In genomic region chr7:100567751-100568175, GRCh38 we compare ENCODE assay signal across 15 cellular contexts. TPM values are rescaled to one million over a fixed set of nuclear protein-coding genes. Genes with fewer than 3 reads are reported as not detected.
DNase-seq lines count a peak whose midpoint lies in the region; ATAC-seq and TF ChIP-seq lines count a peak whose summit lies in the region.
"Had no signal": no experiment of that assay in that cellular context is flagged by ENCODE, and none has a peak within 500 bp of the region (broad histone marks: within the 10 kb centered on the region; RNA-seq: fewer than 3 reads in every experiment).

No MANE protein-coding gene starts in this region.

- no CpG with 5 or more reads among the region's 3 CpGs for WGBS in H9 (ENCODE audit: extremely low coverage, insufficient read length, low lambda C conversion rate)

- H2BK20ac ChIP-seq in H9 (ENCODE audit: low read depth, low read length, poor library complexity, severe bottlenecking) = no peak overlapping the region

- H3K4me3 Mint-ChIP-seq in H9 = peak overlapping the region in 1 of 2 experiments; percentile 7; a peak in 1 of 5 replicates
- no peak overlapping the region for H3K4me3 Mint-ChIP-seq in activated CD8-positive, alpha-beta T cell treated with anti-CD3 and anti-CD28 coated beads for 36 hours
- H3K4me3 Mint-ChIP-seq in neural progenitor cell = peak overlapping the region; percentile 67
- H3K4me3 Mint-ChIP-seq: brain had no signal

- no peak overlapping the region for H3K4ac ChIP-seq in H9 (ENCODE audit: low read depth, low read length)

- H4K20me1 ChIP-seq in H9 (ENCODE audit: control insufficient read depth, insufficient read depth, insufficient read length) (no peaks in the 10 kb centered on the region), neural progenitor cell (ENCODE audit: low read depth) (peaks cover 6% of the 10 kb centered on the region)

- no peak overlapping the region for H2AK5ac ChIP-seq in H9 (ENCODE audit: insufficient read length, low read length)

- H3K36me3 ChIP-seq in neural progenitor cell = no peaks in the 10 kb centered on the region

- H3K4me1 Mint-ChIP-seq in H9 (peaks cover 34 to 43% of the 10 kb centered on the region in 2 experiments), neural progenitor cell (peaks cover 44% of the 10 kb centered on the region)
- peaks cover 46% of the 10 kb centered on the region for H3K4me1 Mint-ChIP-seq in activated CD8-positive, alpha-beta T cell treated with anti-CD3 and anti-CD28 coated beads for 36 hours (ENCODE audit: low read depth)

- H2BK15ac ChIP-seq in H9 (ENCODE audit: low read depth, low read length) = no peak overlapping the region

- H3K36me3 Mint-ChIP-seq in H9 (ENCODE audit: insufficient read depth in 1 of 3, low read depth in 3 of 3) (peaks cover 2 to 4% (median 2%) of the 10 kb centered on the region in 3 experiments; a peak in 3 of 7 replicates), neural progenitor cell (peaks cover 2% of the 10 kb centered on the region)
- peaks cover 15% of the 10 kb centered on the region for H3K36me3 Mint-ChIP-seq in activated CD8-positive, alpha-beta T cell treated with anti-CD3 and anti-CD28 coated beads for 36 hours (ENCODE audit: low read depth)
- H3K36me3 Mint-ChIP-seq: brain had no signal

- no peak overlapping the region for H3T11ph ChIP-seq in H9 (ENCODE audit: low read length)

- H2BK5ac ChIP-seq in H9 (ENCODE audit: insufficient read length, low read length) = no peak overlapping the region

- ATAC-seq in activated CD8-positive, alpha-beta T cell treated with anti-CD3 and anti-CD28 coated beads for 36 hours = no peak
- no peak for ATAC-seq in GM19324 (IDR thresholded peaks at IDR 0.05; ENCODE audit: low FRiP score, unreplicated experiment)

- H3K4me3 ChIP-seq in neural progenitor cell = no peak overlapping the region

- H3K23me2 ChIP-seq in H9 (ENCODE audit: insufficient read length, low read depth, low read length, poor library complexity, severe bottlenecking) = peaks cover 9% of the 10 kb centered on the region

- H3K79me2 ChIP-seq in H9 (ENCODE audit: insufficient read depth, low read length) (no peaks in the 10 kb centered on the region), neural progenitor cell (ENCODE audit: low read depth) (no peaks in the 10 kb centered on the region)

- POLR2A ChIA-PET in activated CD8-positive, alpha-beta T cell treated with anti-CD3 and anti-CD28 coated beads for 36 hours (lab: Charles Lee) = interaction anchor here (1.3 to 3.6 kb wide), 3 partner anchors 8 to 45 kb away, joined by 3 to 22 read pairs (median 4); partner anchors contain the start of genes FBXO24, LRCH4 and MOSPD3

- H3K9me3 ChIP-seq in H9 (ENCODE audit: control insufficient read depth, low read depth, low read length) (no peaks in the 10 kb centered on the region), neural progenitor cell (ENCODE audit: low read depth) (no peaks in the 10 kb centered on the region)

- H3K9ac ChIP-seq in H9 (ENCODE audit: extremely low read depth, insufficient read length, low read length) (no peak overlapping the region), neural progenitor cell (no peak overlapping the region)

- no peak overlapping the region for H3K27ac ChIP-seq in H9 (ENCODE audit: insufficient read length, low read depth, low read length)
- no peak overlapping the region for H3K27ac ChIP-seq in neural progenitor cell

- H3F3A ChIP-seq in neural progenitor cell (ENCODE audit: low read depth) = peaks cover 19% of the 10 kb centered on the region

- DNase-seq in NCI-H146 (lab: John Stamatoyannopoulos, UW) (peak; percentile 29), NCI-H146 treated with DMSO at 0.1 percent for 48 hours (lab: John Stamatoyannopoulos, UW; ENCODE audit: unreplicated experiment) (no peak), H9 (peak; percentile 20), neural progenitor cell (ENCODE audit: low spot score) (no peak), GDM1 (lab: John Stamatoyannopoulos, UW) (no peak), T-helper 1 cell (no peak)
- no peak for DNase-seq in activated CD8-positive, alpha-beta T cell treated with anti-CD3 and anti-CD28 coated beads for 36 hours
- DNase-seq: activated T-cell treated with anti-CD3 and anti-CD28 coated beads, Interleukin-2, amount 50 U/mL, for 48 hours; NCI-H187 treated with DMSO at 0.1 percent for 48 hours had no signal

- H3K9me3 Mint-ChIP-seq in H9 (peaks cover 0 to 2% of the 10 kb centered on the region in 2 experiments; a peak in 1 of 5 replicates), neural progenitor cell (peaks cover 2% of the 10 kb centered on the region)
- H3K9me3 Mint-ChIP-seq in activated CD8-positive, alpha-beta T cell treated with anti-CD3 and anti-CD28 coated beads for 36 hours = no peaks in the 10 kb centered on the region
- H3K9me3 Mint-ChIP-seq: brain had no signal

- H4K5ac ChIP-seq in H9 (ENCODE audit: insufficient read length, low read depth, low read length) = no peak overlapping the region

- H4K91ac ChIP-seq in H9 (ENCODE audit: insufficient read length, low read depth, low read length) = no peak overlapping the region

- H3K27ac Mint-ChIP-seq in H9 (no peak overlapping the region), neural progenitor cell (no peak overlapping the region)
- H3K27ac Mint-ChIP-seq in activated CD8-positive, alpha-beta T cell treated with anti-CD3 and anti-CD28 coated beads for 36 hours = peak overlapping the region; percentile 69

- H2AFZ ChIP-seq in H9 (ENCODE audit: low read length) (no peak overlapping the region), neural progenitor cell (replicated peaks) (no peak overlapping the region)

- intact Hi-C loops in activated CD8-positive, alpha-beta T cell treated with anti-CD3 and anti-CD28 coated beads for 36 hours (cut with micrococcal nuclease) = no loop called here

- H3K27me3 ChIP-seq in H9 (ENCODE audit: insufficient read depth, low read length) (no peaks in the 10 kb centered on the region), neural progenitor cell (peaks cover 16% of the 10 kb centered on the region)

- H4K8ac ChIP-seq in H9 (replicated peaks; ENCODE audit: insufficient read length, low read depth, low read length) = no peak overlapping the region

- no peak overlapping the region for H3K23ac ChIP-seq in H9 (ENCODE audit: insufficient read length, low read depth, low read length)

- no peak overlapping the region for H3K14ac ChIP-seq in H9 (ENCODE audit: insufficient read depth, low read length)

- peaks cover 9% of the 10 kb centered on the region; the same call in 1 of the 2 replicates for H3K4me1 ChIP-seq in H9 (ENCODE audit: insufficient read depth, low read length)
- H3K4me1 ChIP-seq in neural progenitor cell = peaks cover 16% of the 10 kb centered on the region

- H3K27me3 Mint-ChIP-seq in H9 (ENCODE audit: low read depth) (peaks cover 5% of the 10 kb centered on the region), neural progenitor cell (ENCODE audit: insufficient read depth, low read depth) (peaks cover 7% of the 10 kb centered on the region)
- no peaks in the 10 kb centered on the region for H3K27me3 Mint-ChIP-seq in activated CD8-positive, alpha-beta T cell treated with anti-CD3 and anti-CD28 coated beads for 36 hours

- H2BK12ac ChIP-seq in H9 (ENCODE audit: insufficient read length, low read depth, low read length) = no peak overlapping the region

- no peak overlapping the region for H3K56ac ChIP-seq in H9 (ENCODE audit: insufficient read length, low read depth, low read length)

- no peak overlapping the region for H3K4me2 ChIP-seq in H9 (ENCODE audit: insufficient read depth, insufficient read length, low read length)
- no peak overlapping the region for H3K4me2 ChIP-seq in neural progenitor cell

- CTCF ChIA-PET in activated CD8-positive, alpha-beta T cell treated with anti-CD3 and anti-CD28 coated beads for 36 hours (lab: Charles Lee) = interaction anchor here (0.7 to 4.4 kb wide), 4 partner anchors 8 to 85 kb away, joined by 3 to 30 read pairs (median 7); no protein-coding TSS in a partner anchor

- no peaks in the 10 kb centered on the region for H3K79me1 ChIP-seq in H9 (ENCODE audit: insufficient read depth, low read depth, low read length, poor library complexity, severe bottlenecking)

- H3K18ac ChIP-seq in H9 (ENCODE audit: insufficient read length, low read depth, low read length) = no peak overlapping the region

- no peak overlapping the region for H2BK120ac ChIP-seq in H9 (ENCODE audit: low read depth, low read length, poor library complexity, severe bottlenecking)

- TF ChIP-seq CTCF in H9 (conservative IDR thresholded peaks at IDR 0.05) (no peak), neural progenitor cell (IDR thresholded peaks at IDR 0.05) (no peak)
- TF ChIP-seq CTCF in activated CD8-positive, alpha-beta T cell treated with anti-CD3 and anti-CD28 coated beads for 36 hours (IDR thresholded peaks at IDR 0.05) = no peak

RNA-seq across cellular contexts. Expression of gene SAP25, which starts 5.9 kb away (rescaled TPM):
- total RNA-seq in H9 (2021) (4.2 and 5.1 TPM in 2 replicates), neural progenitor cell (ENCODE audit: low replicate concordance) (1.5 TPM in 1 of 2 replicates, not detected in the other)
- total RNA-seq in activated CD8-positive, alpha-beta T cell treated with anti-CD3 and anti-CD28 coated beads for 36 hours = 10 to 100 TPM in 1 of 2 experiments, 1 to 10 TPM in 1; 9.9 to 12.8 TPM
- total RNA-seq: G401, pulmonary artery endothelial cell had no signal

RNA-seq across cellular contexts. Expression of gene LRCH4, which starts 18.2 kb away (rescaled TPM):
- 36.8 and 39.1 TPM in 2 replicates for total RNA-seq in H9 (2021)
- total RNA-seq in activated CD8-positive, alpha-beta T cell treated with anti-CD3 and anti-CD28 coated beads for 36 hours = 10 to 100 TPM; 77.7 to 78.7 TPM
- total RNA-seq in neural progenitor cell (ENCODE audit: low replicate concordance) = 4.5 and 55.9 TPM in 2 replicates

RNA-seq across cellular contexts. Expression of gene FBXO24, which starts 18.4 kb away (rescaled TPM):
- total RNA-seq in H9 (2021) (0.85 and 1.3 TPM in 2 replicates), neural progenitor cell (ENCODE audit: low replicate concordance) (1.2 and 2.5 TPM in 2 replicates)
- total RNA-seq in activated CD8-positive, alpha-beta T cell treated with anti-CD3 and anti-CD28 coated beads for 36 hours = 1 to 10 TPM; 1.4 to 1.5 TPM
- total RNA-seq: mesenteric fat pad, temporal lobe had no signal

RNA-seq across cellular contexts. Expression of gene AGFG2, which starts 28.8 kb away (rescaled TPM):
- total RNA-seq in H9 (2021) = 11.2 and 12.7 TPM in 2 replicates
- total RNA-seq in activated CD8-positive, alpha-beta T cell treated with anti-CD3 and anti-CD28 coated beads for 36 hours = 10 to 100 TPM; 45.6 to 45.8 TPM
- 1.2 and 5.6 TPM in 2 replicates for total RNA-seq in neural progenitor cell (ENCODE audit: low replicate concordance)

RNA-seq across cellular contexts. Expression of gene PCOLCE, which starts 34.4 kb away (rescaled TPM):
- total RNA-seq in H9 (2021) (25.8 and 26.1 TPM in 2 replicates), neural progenitor cell (ENCODE audit: low replicate concordance) (6.6 and 8.5 TPM in 2 replicates)
- 1 to 10 TPM; 3.9 to 4.6 TPM for total RNA-seq in activated CD8-positive, alpha-beta T cell treated with anti-CD3 and anti-CD28 coated beads for 36 hours

Comparison
In these comparisons a context has a peak if more than half of its experiments do, and no peak if none do; other contexts are left out.
1. DNase-seq: peak in NCI-H146 (single experiment) and H9 (single experiment); none in NCI-H146 treated with DMSO at 0.1 percent for 48 hours (single experiment), activated CD8-positive, alpha-beta T cell treated with anti-CD3 and anti-CD28 coated beads for 36 hours (single experiment), neural progenitor cell (single experiment), GDM1 (single experiment) and T-helper 1 cell (0 of 5).